18 cellular contexts compared by ENCODE assay signal in the genomic region with DNA sequence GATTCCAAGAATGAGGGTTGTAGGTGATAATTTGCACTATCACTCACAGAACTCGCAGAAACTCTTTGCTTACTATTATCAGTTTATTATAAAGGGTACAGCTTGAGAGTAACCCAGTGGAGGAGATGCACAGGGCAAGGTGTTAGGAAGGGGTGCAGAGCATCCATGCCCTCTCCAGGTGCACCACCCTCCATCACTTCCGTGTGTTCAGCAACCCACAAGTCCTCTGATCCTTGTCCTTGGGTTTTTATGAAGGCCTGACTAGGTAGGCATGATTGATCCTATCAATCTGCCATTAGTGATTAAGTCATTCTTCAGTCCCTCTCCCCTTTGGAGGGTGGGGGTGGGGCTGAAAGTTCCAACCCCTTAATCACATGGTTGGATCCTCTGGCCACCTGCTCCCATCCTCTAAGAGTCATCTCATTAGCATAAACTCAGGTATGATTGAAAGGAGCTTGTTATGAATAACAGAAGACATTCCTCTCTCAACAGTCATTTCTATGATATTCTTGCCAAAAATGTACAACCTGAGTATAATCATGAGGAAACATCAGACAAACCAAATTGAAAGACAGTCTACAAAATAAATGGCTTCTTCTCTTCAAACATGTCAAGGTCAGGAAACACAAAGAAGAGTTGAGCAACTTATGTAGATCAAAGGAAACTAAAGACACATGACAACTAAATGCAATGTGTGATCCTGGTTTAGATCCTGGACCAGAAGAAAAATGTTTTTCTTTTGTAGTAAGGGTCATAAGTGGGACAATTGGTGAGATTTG.
"Had no signal": no experiment of that assay in that cellular context is flagged by ENCODE, and none has a peak within 500 bp of the region (broad histone marks: within the 10 kb centered on the region; RNA-seq: fewer than 3 reads in every experiment).

No MANE protein-coding gene starts in this region.

- H3K4me3 ChIP-seq: mucosa of descending colon, pancreas, stomach, thoracic aorta had no signal

- H3K4me1 Mint-ChIP-seq: activated CD4-positive, alpha-beta T cell treated with anti-CD3 and anti-CD28 coated beads, Interleukin-2, amount 10 ng/mL, durations not matched to agents 24 days and 14 days; activated naive CD8-positive, alpha-beta T cell treated with anti-CD3 and anti-CD28 coated beads for 36 hours; brain; memory B cell; naive thymus-derived CD4-positive, alpha-beta T cell had no signal

- DNase-seq: activated CD4-positive, alpha-beta T cell treated with anti-CD3 and anti-CD28 coated beads, Interleukin-2, amount 10 ng/mL, durations not matched to agents 24 days and 14 days; activated CD4-positive, CD25-positive, alpha-beta regulatory T cell; activated CD8-positive, alpha-beta memory T cell treated with anti-CD3 and anti-CD28 coated beads, Interleukin-2, amount 50 U/mL, for 4 hours; activated CD8-positive, alpha-beta T cell treated with anti-CD3 and anti-CD28 coated beads, Interleukin-2, amount 10 ng/mL, durations not matched to agents 7 days and 5 days; activated gamma-delta T cell treated with Interleukin-2 at 50 U/mL for 16 hours; activated naive CD8-positive, alpha-beta T cell treated with anti-CD3 and anti-CD28 coated beads for 36 hours; activated T-cell treated with anti-CD3 and anti-CD28 coated beads, Interleukin-2, amount 50 U/mL, for 72 hours; cortex of kidney; effector memory CD4-positive, alpha-beta T cell; mucosa of descending colon; naive thymus-derived CD4-positive, alpha-beta T cell; pancreas; stimulated activated CD4-positive, alpha-beta T cell treated with anti-CD3 and anti-CD28 coated beads, Interleukin-12 subunit alpha, Interleukin-12 subunit beta, amount 100 ng/mL, for 4 hours; stimulated activated CD4-positive, alpha-beta T cell treated with anti-CD3 and anti-CD28 coated beads, Interleukin-2, amount 100 ng/mL, for 24 hours; stomach had no signal

- H3K4me3 Mint-ChIP-seq: activated CD4-positive, alpha-beta T cell treated with anti-CD3 and anti-CD28 coated beads, Interleukin-2, amount 10 ng/mL, durations not matched to agents 24 days and 14 days; activated CD8-positive, alpha-beta T cell treated with anti-CD3 and anti-CD28 coated beads, Interleukin-2, amount 10 ng/mL, durations not matched to agents 7 days and 5 days; activated naive CD8-positive, alpha-beta T cell treated with anti-CD3 and anti-CD28 coated beads for 36 hours; activated T-cell treated with anti-CD3 and anti-CD28 coated beads, Interleukin-2, amount 50 U/mL, for 72 hours; brain; memory B cell; naive thymus-derived CD4-positive, alpha-beta T cell had no signal

- H3K27ac Mint-ChIP-seq: activated CD4-positive, alpha-beta T cell treated with anti-CD3 and anti-CD28 coated beads, Interleukin-2, amount 10 ng/mL, durations not matched to agents 24 days and 14 days; activated CD8-positive, alpha-beta T cell treated with anti-CD3 and anti-CD28 coated beads, Interleukin-2, amount 10 ng/mL, durations not matched to agents 7 days and 5 days; activated naive CD8-positive, alpha-beta T cell treated with anti-CD3 and anti-CD28 coated beads for 36 hours; activated T-cell treated with anti-CD3 and anti-CD28 coated beads, Interleukin-2, amount 50 U/mL, for 72 hours; memory B cell; naive thymus-derived CD4-positive, alpha-beta T cell had no signal

- H3K27me3 Mint-ChIP-seq: activated CD4-positive, alpha-beta T cell treated with anti-CD3 and anti-CD28 coated beads, Interleukin-2, amount 10 ng/mL, durations not matched to agents 24 days and 14 days; activated naive CD8-positive, alpha-beta T cell treated with anti-CD3 and anti-CD28 coated beads for 36 hours; brain; memory B cell; naive thymus-derived CD4-positive, alpha-beta T cell had no signal

- H3K27ac ChIP-seq: pancreas, stomach, thoracic aorta had no signal
